In genomic region chr11:7675640-7676039, GRCh38 we compare ENCODE assay signal across 14 cellular contexts. TPM values are rescaled to one million over a fixed set of nuclear protein-coding genes. Genes with fewer than 3 reads are reported as not detected.
A peak's percentile ranks its signal among the peaks of the same experiment; 100 is the strongest.
DNase-seq lines count a peak whose midpoint lies in the region; ATAC-seq and TF ChIP-seq lines count a peak whose summit lies in the region.
"Had no signal": no experiment of that assay in that cellular context is flagged by ENCODE, and none has a peak within 500 bp of the region (broad histone marks: within the 10 kb centered on the region; RNA-seq: fewer than 3 reads in every experiment).

No MANE protein-coding gene starts in this region.

- BruUV-seq in PC-3 (replicated peaks; lab: Mats Ljungman, UMichigan), result no TSS peak

- 0 out of 2 replicates have a peak overlapping the region, but pooled peaks have one; percentile 18 for H3K4me2 ChIP-seq in PC-3 (ENCODE audit: low read length)

- no peaks in the 10 kb centered on the region for H3K79me2 ChIP-seq in PC-3 (ENCODE audit: low read length)

- peak overlapping the region; percentile 83 for H3K4me3 Mint-ChIP-seq in nephron progenitor cell

- no peaks in the 10 kb centered on the region for H4K20me1 ChIP-seq in PC-3 (ENCODE audit: low read length)

- intact Hi-C loops in PC-3 (cut with micrococcal nuclease), result no loop called here
- intact Hi-C loops in dorsolateral prefrontal cortex (cut with DNase I), result no loop called here

- DNase-seq in PC-3, result peak; percentile 12
- DNase-seq in epithelial cell of prostate (ENCODE audit: low read depth, low spot score), result no peak
- no peak for DNase-seq in nephron progenitor cell
- no peak for DNase-seq in NCI-H1417 (lab: John Stamatoyannopoulos, UW)
- no peak for DNase-seq in dorsolateral prefrontal cortex
- no peak for DNase-seq in NCI-H2227 treated with DMSO at 0.1 percent for 48 hours (lab: John Stamatoyannopoulos, UW)
- DNase-seq: Caco-2; CD8-positive, alpha-beta memory T cell; DND-41; GDM1; HCEC 1CT; HFFc6 had no signal

- H3K27ac Mint-ChIP-seq in nephron progenitor cell, result no peak overlapping the region
- H3K27ac Mint-ChIP-seq: CD8-positive, alpha-beta memory T cell had no signal

- peaks cover 30% of the 10 kb centered on the region for H3K4me1 ChIP-seq in PC-3 (ENCODE audit: insufficient read depth, low read length)

- H2AFZ ChIP-seq in PC-3 (ENCODE audit: low read length), result no peak overlapping the region

- no peaks in the 10 kb centered on the region for H3K36me3 ChIP-seq in PC-3 (ENCODE audit: low read depth, low read length)

- H3K27me3 ChIP-seq in PC-3 (ENCODE audit: low read length), result no peaks in the 10 kb centered on the region
- peaks cover 0 to 34% (median 15%) of the 10 kb centered on the region in 45 donors for H3K27me3 ChIP-seq in dorsolateral prefrontal cortex

- H3K4me1 Mint-ChIP-seq in nephron progenitor cell, result peaks cover 67% of the 10 kb centered on the region

- no peak for ATAC-seq in PC-3

- H3K27ac ChIP-seq in PC-3 (ENCODE audit: low read length), result peak overlapping the region; percentile 80; the same call in 1 of the 2 replicates
- H3K27ac ChIP-seq in epithelial cell of prostate, result peak overlapping the region; percentile 84
- no peak overlapping the region for H3K27ac ChIP-seq in dorsolateral prefrontal cortex
- H3K27ac ChIP-seq: HL-60 had no signal

- H3K4me3 ChIP-seq in PC-3 (ENCODE audit: low read length) (no peak overlapping the region), dorsolateral prefrontal cortex (no peak overlapping the region)

- peaks cover 29% of the 10 kb centered on the region for H3K9me3 Mint-ChIP-seq in nephron progenitor cell
- H3K9me3 Mint-ChIP-seq: CD8-positive, alpha-beta memory T cell; HFFc6 had no signal

- H3K9me3 ChIP-seq in PC-3 (ENCODE audit: low read length), result no peaks in the 10 kb centered on the region
- H3K9me3 ChIP-seq: Caco-2 had no signal

- CTCF ChIA-PET in PC-3 (lab: Charles Lee), result no interaction called here

- no peak overlapping the region; the same call in 1 of the 2 replicates for H3K9ac ChIP-seq in PC-3 (ENCODE audit: low read length)

- H3K9me2 ChIP-seq in PC-3 (replicated peaks; ENCODE audit: low read length), result no peaks in the 10 kb centered on the region

- POLR2A ChIA-PET in PC-3 (lab: Charles Lee; ENCODE audit: unreplicated experiment), result no interaction called here

- peaks cover 30% of the 10 kb centered on the region for H3K36me3 Mint-ChIP-seq in nephron progenitor cell (ENCODE audit: low read depth)
- H3K36me3 Mint-ChIP-seq: CD8-positive, alpha-beta memory T cell had no signal

- H3K27me3 Mint-ChIP-seq in nephron progenitor cell (ENCODE audit: low read depth, poor library complexity), result peaks cover 13% of the 10 kb centered on the region

- TF ChIP-seq CTCF in PC-3 (conservative IDR thresholded peaks at IDR 0.05; ENCODE audit: low read depth, low read length) (no peak), nephron progenitor cell (IDR thresholded peaks at IDR 0.05) (no peak), dorsolateral prefrontal cortex (IDR thresholded peaks at IDR 0.05 in 54 of 56, conservative IDR thresholded peaks at IDR 0.05 in 2 of 56; ENCODE audit: low read depth in 1 of 56, partially characterized antibody in 56 of 56) (no peak)

- H3F3A ChIP-seq in PC-3 (ENCODE audit: low read length, unreplicated experiment), result no peaks in the 10 kb centered on the region

RNA-seq across cellular contexts. Expression of gene CYB5R2, which starts 2.3 kb away (rescaled TPM):
- total RNA-seq in PC-3 (2014; rRNA removed) (2.9 and 5.4 TPM in 2 replicates), dorsolateral prefrontal cortex (10 to 100 TPM in 91 of 120 experiments, 1 to 10 TPM in 29; 2.8 to 93.4 (median 15.1) TPM)

RNA-seq across cellular contexts. Expression of gene OVCH2, which starts 30.6 kb away (rescaled TPM):
- total RNA-seq in PC-3 (2014; rRNA removed) (not detected in 2 replicates), dorsolateral prefrontal cortex (1 to 10 TPM in 1 of 120 experiments, under 1 TPM in 1, not detected in 118; 0.33 to 1.8 TPM)
- total RNA-seq: A673; CD8-positive, alpha-beta memory T cell; HFFc6 had no signal

Comparison
In these comparisons a context has a peak if more than half of its experiments do, and no peak if none do; other contexts are left out.
1. H3K27ac ChIP-seq: peak in PC-3 (single experiment) and epithelial cell of prostate (single experiment); none in dorsolateral prefrontal cortex (0 of 59).